ENCODE assay signal across 7 cellular contexts in the genomic region with DNA sequence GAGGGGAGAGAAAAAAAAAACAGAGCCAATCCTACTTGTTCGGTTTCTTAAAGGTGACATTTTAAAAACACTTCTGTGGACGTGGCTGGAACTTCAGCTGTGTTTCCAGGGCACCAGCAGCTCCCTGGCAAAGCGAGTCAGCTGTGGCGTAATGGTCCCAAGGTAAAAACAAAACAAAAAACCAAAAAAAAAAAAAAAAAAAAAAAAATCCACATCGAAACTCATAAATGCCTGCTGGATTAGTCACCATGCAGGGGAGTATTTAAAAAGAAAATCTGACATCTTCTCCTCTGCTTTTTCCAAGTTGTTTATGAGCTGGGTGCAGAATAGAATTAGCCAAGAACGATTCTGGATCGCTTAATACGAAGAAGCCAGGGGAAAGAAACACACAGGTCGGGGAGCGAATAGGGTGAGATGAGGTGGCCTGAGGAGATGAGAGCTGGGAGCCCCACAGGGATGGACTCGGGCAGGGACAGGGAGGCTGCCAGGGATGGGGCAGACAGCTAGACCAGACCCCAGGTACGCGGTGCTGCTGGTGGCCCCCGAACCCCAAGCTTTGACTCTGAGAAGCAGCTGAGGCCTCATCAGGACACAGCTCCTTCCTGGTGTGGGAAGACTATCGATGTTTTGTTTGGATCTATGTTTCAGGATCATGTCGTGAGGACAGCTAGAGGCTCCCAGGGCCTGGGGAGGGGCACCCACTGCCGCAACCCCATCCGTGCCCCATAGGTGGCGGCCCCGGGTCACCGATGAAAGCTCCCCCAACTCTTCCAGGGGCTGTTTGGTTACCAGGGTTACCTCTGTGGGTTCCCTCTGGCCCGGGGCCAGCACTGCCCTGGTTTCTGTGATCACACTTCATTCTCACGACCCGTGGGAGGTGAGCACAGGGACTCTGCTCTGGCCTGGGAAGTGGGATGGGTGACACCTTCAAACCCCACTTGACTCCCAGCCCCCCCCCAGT. TPM values are rescaled to one million over a fixed set of nuclear protein-coding genes. Genes with fewer than 3 reads are reported as not detected.
DNase-seq lines count a peak whose midpoint lies in the region; ATAC-seq, FAIRE-seq and TF ChIP-seq lines count a peak whose summit lies in the region.

No MANE protein-coding gene starts in this region.

- peaks cover 4% of the 10 kb centered on the region; the same call in 1 of the 2 replicates for H3K23me2 ChIP-seq in H1 (ENCODE audit: low read depth, low read length)

- H2AK5ac ChIP-seq in H1 (ENCODE audit: low read depth, low read length) = no peak overlapping the region

- no peak overlapping the region for H4K5ac ChIP-seq in H1 (ENCODE audit: insufficient read length, low read depth, low read length)

- H3K9me3 Mint-ChIP-seq in nephron progenitor cell = no peaks in the 10 kb centered on the region

- no peak overlapping the region for H3K18ac ChIP-seq in H1 (ENCODE audit: extremely low read depth, low read length)

- peaks cover 11 to 19% of the 10 kb centered on the region in 2 experiments for H4K20me1 ChIP-seq in H1 (replicated peaks in 1 of 2; ENCODE audit: control insufficient read depth in 1 of 2, insufficient read depth in 2 of 2, low read length in 2 of 2)

- no peak overlapping the region for H3K4me2 ChIP-seq in H1 (ENCODE audit: insufficient read depth in 1 of 2, low read depth in 2 of 2, low read length in 2 of 2)

- no peaks in the 10 kb centered on the region for H3K79me1 ChIP-seq in H1 (ENCODE audit: low read depth, low read length)

- peak; percentile 50 to 65 for TF ChIP-seq RAD21 in H1 (IDR thresholded peaks at IDR 0.05 in 1 of 2, conservative IDR thresholded peaks at IDR 0.05 in 1 of 2; ENCODE audit: low read depth in 2 of 2, low read length in 2 of 2)

- POLR2A ChIA-PET in H1 (lab: Charles Lee; ENCODE audit: partially characterized antibody) = interaction anchor here (0.6 to 10.4 kb wide), 15 partner anchors 8 to 163 kb away, joined by 3 to 205 read pairs (median 3); a partner anchor contains a TSS

- TF ChIP-seq POLR2A in H1 (IDR thresholded peaks at IDR 0.05; ENCODE audit: control extremely low read depth in 1 of 2, low read depth in 2 of 2, low read length in 2 of 2) (peak in 1 of 2 experiments; percentile 38; a peak in 1 of 3 replicates), upper lobe of left lung (IDR thresholded peaks at IDR 0.05) (no peak)

- no peaks in the 10 kb centered on the region for H3K27me3 Mint-ChIP-seq in nephron progenitor cell (ENCODE audit: low read depth, poor library complexity)

- no peak overlapping the region for H3K9ac ChIP-seq in H1 (replicated peaks in 1 of 4; ENCODE audit: extremely low read depth in 1 of 4, low read depth in 3 of 4, low read length in 3 of 4)

- H3K36me3 ChIP-seq in H1 (ENCODE audit: control insufficient read depth in 2 of 4, insufficient read depth in 4 of 4, low read length in 3 of 4) = peaks cover 18 to 38% (median 31%) of the 10 kb centered on the region in 4 experiments
- H3K36me3 ChIP-seq in upper lobe of left lung = peaks cover 22 to 44% (median 36%) of the 10 kb centered on the region in 4 donors

- peaks cover 20% of the 10 kb centered on the region for H3K4me1 Mint-ChIP-seq in nephron progenitor cell

- CTCF ChIA-PET in H1 (lab: Charles Lee; ENCODE audit: partially characterized antibody) = interaction anchor here (0.6 to 4.1 kb wide), 21 partner anchors 9 to 327 kb away, joined by 3 to 28 read pairs (median 4); a partner anchor contains a TSS

- no peak overlapping the region for H3K4me3 ChIP-seq in H1 (ENCODE audit: extremely low read depth in 1 of 4, insufficient read depth in 2 of 4, low read depth in 3 of 4, low read length in 4 of 4)
- no peak overlapping the region for H3K4me3 ChIP-seq in upper lobe of left lung

- H3K4me3 Mint-ChIP-seq in nephron progenitor cell = no peak overlapping the region

- no peaks in the 10 kb centered on the region for H3K36me3 Mint-ChIP-seq in nephron progenitor cell (ENCODE audit: low read depth)

- TF ChIP-seq CTCF in GM12874 (IDR thresholded peaks at IDR 0.05; ENCODE audit: insufficient read depth, low read depth, low read length) = peak; percentile 67
- TF ChIP-seq CTCF in H1 (IDR thresholded peaks at IDR 0.05; ENCODE audit: control extremely low read depth in 1 of 3, insufficient read depth in 1 of 3, low read depth in 1 of 3, low read length in 3 of 3) = peak; percentile 49 to 71 (median 69); a peak in 3 of 4 replicates
- TF ChIP-seq CTCF in nephron progenitor cell (IDR thresholded peaks at IDR 0.05) = peak; percentile 51
- peak in 3 of 6 experiments; percentile 24 to 27 (median 25) for TF ChIP-seq CTCF in upper lobe of left lung (IDR thresholded peaks at IDR 0.05)

- peak overlapping the region; percentile 48 for H3K27ac Mint-ChIP-seq in nephron progenitor cell

- H4K8ac ChIP-seq in H1 (ENCODE audit: extremely low read depth, insufficient read depth, low read length) = no peak overlapping the region

- H3K4me1 ChIP-seq in H1 (replicated peaks in 1 of 4; ENCODE audit: control insufficient read depth in 3 of 4, insufficient read depth in 4 of 4, low read length in 3 of 4) (peaks cover 0 to 8% (median 2%) of the 10 kb centered on the region in 4 experiments; a peak in 5 of 7 replicates), upper lobe of left lung (peaks cover 12 to 37% (median 20%) of the 10 kb centered on the region in 4 donors)

- H2BK120ac ChIP-seq in H1 (replicated peaks; ENCODE audit: low read depth, low read length) = no peak overlapping the region

- no peaks in the 10 kb centered on the region for H3K79me2 ChIP-seq in H1 (ENCODE audit: control insufficient read depth in 1 of 2, insufficient read depth in 2 of 2, low read length in 2 of 2)

- ATAC-seq in upper lobe of left lung (ENCODE audit: low FRiP score in 2 of 2) = peak in 1 of 2 donors; percentile 35

- no peaks in the 10 kb centered on the region for H3K27me3 ChIP-seq in H1 (replicated peaks in 1 of 4; ENCODE audit: control insufficient read depth in 3 of 4, extremely low read depth in 1 of 4, insufficient read depth in 3 of 4, low read length in 3 of 4)
- H3K27me3 ChIP-seq in upper lobe of left lung = peaks cover 0 to 5% (median 0%) of the 10 kb centered on the region in 4 donors

- WGBS in H1 (ENCODE audit: extremely low coverage in 1 of 2, insufficient coverage in 1 of 2, insufficient read length in 1 of 2, insufficient replicate concordance in 2 of 2, low coverage in 1 of 2, low lambda C conversion rate in 2 of 2, missing lambda C conversion rate in 1 of 2), 2 experiments = 79% methylated on average over 23 of the region's 24 CpGs; no CpG with 5 or more reads in 1 of the 2 experiments
- WGBS in upper lobe of left lung, 2 donors = 68 to 80% methylated on average over 14 to 24 of the region's 24 CpGs

- TF ChIP-seq EP300 in H1 (IDR thresholded peaks at IDR 0.05; ENCODE audit: borderline replicate concordance in 1 of 2, low read depth in 2 of 2, low read length in 2 of 2) (no peak), upper lobe of left lung (IDR thresholded peaks at IDR 0.05) (no peak)

- no peak for FAIRE-seq in H1 (lab: Jason Lieb, UNC)

- H3K14ac ChIP-seq in H1 (ENCODE audit: insufficient read length) = no peak overlapping the region

- H3K56ac ChIP-seq in H1 (replicated peaks; ENCODE audit: insufficient read length, low read depth, low read length) = no peak overlapping the region

- H2AFZ ChIP-seq in H1 (ENCODE audit: low read length) = no peak overlapping the region

- no peak overlapping the region for H3K27ac ChIP-seq in H1 (ENCODE audit: low read depth, low read length)
- H3K27ac ChIP-seq in upper lobe of left lung = peak overlapping the region; percentile 30 to 71 (median 56)

- H3K23ac ChIP-seq in H1 (ENCODE audit: insufficient read length) = no peak overlapping the region

- no peak overlapping the region for H4K91ac ChIP-seq in H1 (replicated peaks; ENCODE audit: insufficient read length, low read length)

- H2BK12ac ChIP-seq in H1 (ENCODE audit: low read depth, low read length) = no peak overlapping the region

- H3K4ac ChIP-seq in H1 (replicated peaks; ENCODE audit: insufficient read length, low read depth, low read length) = no peak overlapping the region

- no peak overlapping the region for H2BK15ac ChIP-seq in H1 (ENCODE audit: low read length)

- no peaks in the 10 kb centered on the region for H3K9me3 ChIP-seq in H1 (ENCODE audit: insufficient read depth in 2 of 2, low read depth in 1 of 2, low read length in 1 of 2)
- no peaks in the 10 kb centered on the region for H3K9me3 ChIP-seq in upper lobe of left lung

- no peak overlapping the region for H2BK5ac ChIP-seq in H1 (ENCODE audit: low read depth, low read length)

- no peak overlapping the region for H2BK20ac ChIP-seq in H1 (ENCODE audit: low read length)

- DNase-seq in NCI-H1048 (lab: John Stamatoyannopoulos, UW) = peak; percentile 18
- DNase-seq in activated CD8-positive, alpha-beta memory T cell treated with anti-CD3 and anti-CD28 coated beads for 1 hour (ENCODE audit: extremely low read depth in 1 of 2, low read depth in 1 of 2) = peak; percentile 53 to 58
- peak in 1 of 2 experiments; percentile 90 for DNase-seq in H1 (ENCODE audit: low read depth in 1 of 2, low spot score in 2 of 2)
- peak; percentile 72 for DNase-seq in nephron progenitor cell
- peak in 1 of 2 donors; percentile 85 for DNase-seq in upper lobe of left lung
- DNase-seq in NCI-H524 treated with DMSO at 0.1 percent for 48 hours (lab: John Stamatoyannopoulos, UW) = no peak

RNA-seq across cellular contexts. Expression of a gene that starts 3.1 kb away (rescaled TPM):
- 58.0 and 64.5 TPM in 2 replicates for total RNA-seq in H1 (2021; fragmentation: NEBNext Ultra II Directional; extraction: Animal tissue kit (Norgen Biotek cat#: 25700))
- 16.4 and 39.1 TPM in 2 replicates for polyA plus RNA-seq in H1 (2011; rRNA removed)
- 15.2 TPM for polyA plus RNA-seq in H1 (2011; cell fraction: cytosol; rRNA removed)
- 29.7 TPM for polyA plus RNA-seq in H1 (2011; cell fraction: nucleus; rRNA removed)
- polyA plus RNA-seq in H1 (2012, experiment 1 of 2) = 13.0 to 35.0 TPM (median 34.2 TPM) in 4 replicates
- polyA plus RNA-seq in H1 (2012, experiment 2 of 2) = 25.9 TPM
- 44.9 TPM for polyA plus RNA-seq in H1 (2013, experiment 1 of 2)
- 51.0 TPM for polyA plus RNA-seq in H1 (2013, experiment 2 of 2)
- polyA minus RNA-seq in H1 (2011; rRNA and poly(A)+ RNA removed) = 0.54 and 1.6 TPM in 2 replicates
- polyA minus RNA-seq in H1 (2011; cell fraction: cytosol; rRNA and poly(A)+ RNA removed) = 38.1 TPM
- polyA minus RNA-seq in H1 (2011; cell fraction: nucleus; rRNA and poly(A)+ RNA removed) = 17.8 TPM
- total RNA-seq in upper lobe of left lung = 10 to 100 TPM in 3 of 6 donors, 1 to 10 TPM in 3; 1.2 to 28.3 (median 13.4) TPM

RNA-seq across cellular contexts. Expression of a gene that starts 8.9 kb away (rescaled TPM):
- total RNA-seq in H1 (2021; fragmentation: NEBNext Ultra II Directional; extraction: Animal tissue kit (Norgen Biotek cat#: 25700)) = 20.3 and 22.9 TPM in 2 replicates
- polyA plus RNA-seq in H1 (2011; rRNA removed) = 18.2 and 29.0 TPM in 2 replicates
- 16.9 TPM for polyA plus RNA-seq in H1 (2011; cell fraction: cytosol; rRNA removed)
- 29.6 TPM for polyA plus RNA-seq in H1 (2011; cell fraction: nucleus; rRNA removed)
- polyA plus RNA-seq in H1 (2012, experiment 1 of 2) = 20.8 to 23.5 TPM (median 21.4 TPM) in 4 replicates
- polyA plus RNA-seq in H1 (2012, experiment 2 of 2) = 25.4 TPM
- polyA plus RNA-seq in H1 (2013, experiment 1 of 2) = 27.7 TPM
- 29.0 TPM for polyA plus RNA-seq in H1 (2013, experiment 2 of 2)
- 5.7 and 6.0 TPM in 2 replicates for polyA minus RNA-seq in H1 (2011; rRNA and poly(A)+ RNA removed)
- polyA minus RNA-seq in H1 (2011; cell fraction: cytosol; rRNA and poly(A)+ RNA removed) = 13.8 TPM
- polyA minus RNA-seq in H1 (2011; cell fraction: nucleus; rRNA and poly(A)+ RNA removed) = 9.5 TPM
- 10 to 100 TPM in 5 of 6 donors, 1 to 10 TPM in 1; 5.2 to 28.0 (median 19.2) TPM for total RNA-seq in upper lobe of left lung

RNA-seq across cellular contexts. Expression of a gene that starts 14.4 kb away (rescaled TPM):
- total RNA-seq in H1 (2021; fragmentation: NEBNext Ultra II Directional; extraction: Animal tissue kit (Norgen Biotek cat#: 25700)) = 3.7 and 4.3 TPM in 2 replicates
- 3.1 and 8.9 TPM in 2 replicates for polyA plus RNA-seq in H1 (2011; rRNA removed)
- polyA plus RNA-seq in H1 (2011; cell fraction: cytosol; rRNA removed) = 2.2 TPM
- 3.3 TPM for polyA plus RNA-seq in H1 (2011; cell fraction: nucleus; rRNA removed)
- 3.3 to 6.1 TPM (median 4.6 TPM) in 4 replicates for polyA plus RNA-seq in H1 (2012, experiment 1 of 2)
- polyA plus RNA-seq in H1 (2012, experiment 2 of 2) = 2.7 TPM
- polyA plus RNA-seq in H1 (2013, experiment 1 of 2) = 5.3 TPM
- polyA plus RNA-seq in H1 (2013, experiment 2 of 2) = 5.7 TPM
- polyA minus RNA-seq in H1 (2011; rRNA and poly(A)+ RNA removed) = not detected in 2 replicates
- 3.7 TPM for polyA minus RNA-seq in H1 (2011; cell fraction: cytosol; rRNA and poly(A)+ RNA removed)
- 2.4 TPM for polyA minus RNA-seq in H1 (2011; cell fraction: nucleus; rRNA and poly(A)+ RNA removed)
- total RNA-seq in upper lobe of left lung = 1 to 10 TPM in 1 of 6 donors, under 1 TPM in 1, not detected in 4; 0.37 to 1.1 TPM

RNA-seq across cellular contexts. Expression of a gene that starts 14.4 kb away (rescaled TPM):
- 123 and 131 TPM in 2 replicates for total RNA-seq in H1 (2021; fragmentation: NEBNext Ultra II Directional; extraction: Animal tissue kit (Norgen Biotek cat#: 25700))
- polyA plus RNA-seq in H1 (2011; rRNA removed) = 150 and 182 TPM in 2 replicates
- 146 TPM for polyA plus RNA-seq in H1 (2011; cell fraction: cytosol; rRNA removed)
- 233 TPM for polyA plus RNA-seq in H1 (2011; cell fraction: nucleus; rRNA removed)
- 104 to 111 TPM (median 110 TPM) in 4 replicates for polyA plus RNA-seq in H1 (2012, experiment 1 of 2)
- polyA plus RNA-seq in H1 (2012, experiment 2 of 2) = 96.8 TPM
- polyA plus RNA-seq in H1 (2013, experiment 1 of 2) = 82.6 TPM
- 83.2 TPM for polyA plus RNA-seq in H1 (2013, experiment 2 of 2)
- 39.9 and 48.1 TPM in 2 replicates for polyA minus RNA-seq in H1 (2011; rRNA and poly(A)+ RNA removed)
- polyA minus RNA-seq in H1 (2011; cell fraction: cytosol; rRNA and poly(A)+ RNA removed) = 68.8 TPM
- 56.9 TPM for polyA minus RNA-seq in H1 (2011; cell fraction: nucleus; rRNA and poly(A)+ RNA removed)
- total RNA-seq in upper lobe of left lung = 10 to 100 TPM; 39.8 to 83.2 (median 52.7) TPM

RNA-seq across cellular contexts. Expression of a gene that starts 25.3 kb away (rescaled TPM):
- 38.3 and 41.5 TPM in 2 replicates for total RNA-seq in H1 (2021; fragmentation: NEBNext Ultra II Directional; extraction: Animal tissue kit (Norgen Biotek cat#: 25700))
- polyA plus RNA-seq in H1 (2011; rRNA removed) = 8.9 and 16.6 TPM in 2 replicates
- 16.5 TPM for polyA plus RNA-seq in H1 (2011; cell fraction: cytosol; rRNA removed)
- 35.7 TPM for polyA plus RNA-seq in H1 (2011; cell fraction: nucleus; rRNA removed)
- 20.9 to 28.0 TPM (median 25.4 TPM) in 4 replicates for polyA plus RNA-seq in H1 (2012, experiment 1 of 2)
- 25.2 TPM for polyA plus RNA-seq in H1 (2012, experiment 2 of 2)
- polyA plus RNA-seq in H1 (2013, experiment 1 of 2) = 28.9 TPM
- 27.2 TPM for polyA plus RNA-seq in H1 (2013, experiment 2 of 2)
- 9.2 and 11.4 TPM in 2 replicates for polyA minus RNA-seq in H1 (2011; rRNA and poly(A)+ RNA removed)
- polyA minus RNA-seq in H1 (2011; cell fraction: cytosol; rRNA and poly(A)+ RNA removed) = 17.8 TPM
- polyA minus RNA-seq in H1 (2011; cell fraction: nucleus; rRNA and poly(A)+ RNA removed) = 14.4 TPM
- 10 to 100 TPM; 21.1 to 61.8 (median 33.0) TPM for total RNA-seq in upper lobe of left lung
